In genomic region chr11:38153985-38154384, GRCh38 we compare ENCODE assay signal across 22 cellular contexts.
"Had no signal": no experiment of that assay in that cellular context is flagged by ENCODE, and none has a peak within 500 bp of the region (broad histone marks: within the 10 kb centered on the region; RNA-seq: fewer than 3 reads in every experiment).

No MANE protein-coding gene starts in this region.

- H3K9me3 ChIP-seq: colonic mucosa, pancreas, right lobe of liver, testis, upper lobe of right lung, vagina had no signal

- ATAC-seq: left colon; left ventricle myocardium superior; mucosa of descending colon; naive thymus-derived CD8-positive, alpha-beta T cell; pancreas; right lobe of liver; stimulated activated naive B cell treated with anti-CD40 and anti-IgM and Interleukin-4, amounts not matched to agents 10 μg/mL and 1 μg/mL and 100 μg/mL, for 72 hours; stimulated activated naive CD8-positive, alpha-beta T cell treated with anti-CD3 and anti-CD28 coated beads, Interleukin-15, amount 100 ng/mL, for 72 hours; upper lobe of right lung had no signal

- H2AFZ ChIP-seq: hepatocyte had no signal

- H3K27me3 ChIP-seq: colonic mucosa, hepatocyte, pancreas, right lobe of liver, testis, tibial nerve, upper lobe of right lung, vagina had no signal

- H3K27ac ChIP-seq: colonic mucosa, hepatocyte, pancreas, right lobe of liver, skin epidermis, testis, tibial nerve, upper lobe of right lung, vagina had no signal

- H3K27ac Mint-ChIP-seq: naive thymus-derived CD8-positive, alpha-beta T cell; progenitor cell of endocrine pancreas; stimulated activated naive B cell treated with anti-CD40 and anti-IgM and Interleukin-4, amounts not matched to agents 10 μg/mL and 1 μg/mL and 100 μg/mL, for 72 hours; stimulated activated naive CD8-positive, alpha-beta T cell treated with anti-CD3 and anti-CD28 coated beads, Interleukin-15, amount 100 ng/mL, for 72 hours had no signal

- H3K36me3 ChIP-seq: colonic mucosa, pancreas, right lobe of liver, tibial nerve, upper lobe of right lung, vagina had no signal

- DNase-seq: colonic mucosa; effector CD4-positive, alpha-beta T cell; foreskin melanocyte; head of caudate nucleus; left colon; left ventricle myocardium superior; mucosa of descending colon; naive thymus-derived CD8-positive, alpha-beta T cell; occipital lobe; pancreas; right lobe of liver; stimulated activated CD4-positive, alpha-beta T cell treated with anti-CD3 and anti-CD28 coated beads, Interleukin-2, amount 100 ng/mL, for 24 hours; stimulated activated CD4-positive, alpha-beta T cell treated with anti-CD3 and anti-CD28 coated beads, Interleukin-4, amount 100 ng/mL, for 4 hours; stimulated activated naive B cell treated with anti-CD40 and anti-IgM and Interleukin-4, amounts not matched to agents 10 μg/mL and 1 μg/mL and 100 μg/mL, for 72 hours; stimulated activated naive CD8-positive, alpha-beta T cell treated with anti-CD3 and anti-CD28 coated beads, Interleukin-15, amount 100 ng/mL, for 72 hours; testis; upper lobe of right lung had no signal

- H3K9me3 Mint-ChIP-seq: stimulated activated naive B cell treated with anti-CD40 and anti-IgM and Interleukin-4, amounts not matched to agents 10 μg/mL and 1 μg/mL and 100 μg/mL, for 72 hours had no signal

- H3K4me1 Mint-ChIP-seq: stimulated activated naive CD8-positive, alpha-beta T cell treated with anti-CD3 and anti-CD28 coated beads, Interleukin-15, amount 100 ng/mL, for 72 hours had no signal

- H3K4me3 Mint-ChIP-seq: naive thymus-derived CD8-positive, alpha-beta T cell; stimulated activated naive B cell treated with anti-CD40 and anti-IgM and Interleukin-4, amounts not matched to agents 10 μg/mL and 1 μg/mL and 100 μg/mL, for 72 hours; stimulated activated naive CD8-positive, alpha-beta T cell treated with anti-CD3 and anti-CD28 coated beads, Interleukin-15, amount 100 ng/mL, for 72 hours had no signal

- H3K36me3 Mint-ChIP-seq: naive thymus-derived CD8-positive, alpha-beta T cell; stimulated activated naive B cell treated with anti-CD40 and anti-IgM and Interleukin-4, amounts not matched to agents 10 μg/mL and 1 μg/mL and 100 μg/mL, for 72 hours had no signal

- H3K27me3 Mint-ChIP-seq: naive thymus-derived CD8-positive, alpha-beta T cell; progenitor cell of endocrine pancreas; stimulated activated naive B cell treated with anti-CD40 and anti-IgM and Interleukin-4, amounts not matched to agents 10 μg/mL and 1 μg/mL and 100 μg/mL, for 72 hours; stimulated activated naive CD8-positive, alpha-beta T cell treated with anti-CD3 and anti-CD28 coated beads, Interleukin-15, amount 100 ng/mL, for 72 hours had no signal

- H3K4me1 ChIP-seq: colonic mucosa, right lobe of liver, testis, tibial nerve, upper lobe of right lung, vagina had no signal

- H3K4me3 ChIP-seq: colonic mucosa, hepatocyte, mucosa of descending colon, pancreas, right lobe of liver, skin epidermis, testis, tibial nerve, upper lobe of right lung, vagina had no signal

- H3K79me2 ChIP-seq: hepatocyte had no signal

- H3K4me2 ChIP-seq: hepatocyte had no signal
